In the genomic region with DNA sequence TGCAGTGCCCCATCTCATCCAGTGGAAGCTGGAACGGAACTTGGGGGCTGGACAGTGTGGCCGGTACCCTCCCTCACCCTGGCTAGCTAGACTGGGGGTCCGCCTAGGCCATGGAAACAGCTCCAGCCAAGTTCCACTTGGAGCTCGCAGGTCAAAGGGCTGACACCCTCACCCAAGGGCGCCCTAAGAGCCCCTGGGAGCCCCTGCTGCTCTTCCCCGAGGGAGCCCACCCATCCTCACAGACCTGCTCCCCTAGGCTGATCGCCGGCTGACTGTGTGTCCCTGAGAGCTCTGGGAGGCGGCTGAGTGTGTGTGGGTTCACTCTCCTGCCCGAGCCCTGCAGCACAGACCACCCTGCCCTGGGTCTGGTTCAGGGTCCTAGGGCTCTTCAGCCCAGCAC, we compare ENCODE assay signal across 19 cellular contexts.
DNase-seq lines count a peak whose midpoint lies in the region; ATAC-seq and TF ChIP-seq lines count a peak whose summit lies in the region.
"Had no signal": no experiment of that assay in that cellular context is flagged by ENCODE, and none has a peak within 500 bp of the region (broad histone marks: within the 10 kb centered on the region; RNA-seq: fewer than 3 reads in every experiment).

No MANE protein-coding gene starts in this region.

- H3K9me2 ChIP-seq in OCI-LY7 (ENCODE audit: insufficient read depth, low read length) = no peaks in the 10 kb centered on the region

- no peak overlapping the region for H2AFZ ChIP-seq in smooth muscle cell (ENCODE audit: low read depth)
- no peak overlapping the region for H2AFZ ChIP-seq in OCI-LY7 (ENCODE audit: low read length)

- no peaks in the 10 kb centered on the region for H3K27me3 ChIP-seq in left ventricle myocardium inferior (ENCODE audit: low read depth)
- no peaks in the 10 kb centered on the region for H3K27me3 ChIP-seq in lower lobe of right lung (ENCODE audit: low read depth)
- no peaks in the 10 kb centered on the region for H3K27me3 ChIP-seq in smooth muscle cell (ENCODE audit: low read depth)
- H3K27me3 ChIP-seq in aorta (ENCODE audit: control insufficient read depth in 1 of 2, insufficient read depth in 2 of 2, low read length in 1 of 2) = no peaks in the 10 kb centered on the region
- H3K27me3 ChIP-seq: brain microvascular endothelial cell had no signal

- peaks cover 19% of the 10 kb centered on the region for H3K9me3 ChIP-seq in left ventricle myocardium inferior (replicated peaks)
- peaks cover 10% of the 10 kb centered on the region for H3K9me3 ChIP-seq in lower lobe of right lung
- H3K9me3 ChIP-seq in smooth muscle cell (replicated peaks; ENCODE audit: low read depth) = peaks cover 5% of the 10 kb centered on the region
- H3K9me3 ChIP-seq in aorta (ENCODE audit: control insufficient read depth, low read length) = no peaks in the 10 kb centered on the region
- H3K9me3 ChIP-seq in OCI-LY7 (ENCODE audit: low read length) = no peaks in the 10 kb centered on the region

- H3K27ac ChIP-seq in left ventricle myocardium inferior (replicated peaks) = peak overlapping the region; percentile 96
- peak overlapping the region; percentile 41 for H3K27ac ChIP-seq in lower lobe of right lung
- H3K27ac ChIP-seq in smooth muscle cell (ENCODE audit: low read depth) = peak overlapping the region; percentile 49
- peak overlapping the region; percentile 85 to 99 for H3K27ac ChIP-seq in aorta (ENCODE audit: low read depth in 1 of 2, low read length in 2 of 2)
- no peak overlapping the region for H3K27ac ChIP-seq in OCI-LY7 (ENCODE audit: low read depth, low read length, poor library complexity, severe bottlenecking)
- H3K27ac ChIP-seq: brain microvascular endothelial cell had no signal

- ATAC-seq in lower lobe of right lung (no peak), aorta (ENCODE audit: low FRiP score) (no peak), HG03097 (IDR thresholded peaks at IDR 0.05; ENCODE audit: low FRiP score, unreplicated experiment) (no peak)
- ATAC-seq: activated T-helper 17 cell treated with anti-CD3 and anti-CD28 coated beads, Interleukin-2, amount 50 U/mL, for 72 hours; naive thymus-derived CD8-positive, alpha-beta T cell had no signal

- POLR2A ChIA-PET in OCI-LY7 (lab: Charles Lee) = no interaction called here

- H3K9ac ChIP-seq in smooth muscle cell (ENCODE audit: low read depth) = peak overlapping the region; percentile 17

- DNase-seq in left ventricle myocardium inferior = no peak
- DNase-seq in cardiac septum (ENCODE audit: low spot score) = no peak
- no peak for DNase-seq in lower lobe of right lung
- DNase-seq in smooth muscle cell (lab: John Stamatoyannopoulos, UW; ENCODE audit: unreplicated experiment) = no peak
- peak; percentile 46 to 71 for DNase-seq in aorta
- DNase-seq in MV-4-11 (lab: John Stamatoyannopoulos, UW) = no peak
- no peak for DNase-seq in OCI-LY7 (ENCODE audit: low spot score)
- DNase-seq: activated CD4-positive, alpha-beta T cell treated with anti-CD3 and anti-CD28 coated beads for 1 hour; brain microvascular endothelial cell; islet precursor cell; mesendoderm; MM.1S; naive thymus-derived CD8-positive, alpha-beta T cell; NCI-H1694; SHP77; small intestine; stimulated activated CD4-positive, alpha-beta T cell treated with anti-CD3 and anti-CD28 coated beads, Interleukin-4, amount 100 ng/mL, for 4 hours had no signal

- H3F3A ChIP-seq in smooth muscle cell (ENCODE audit: low read depth) = no peaks in the 10 kb centered on the region

- no peak overlapping the region for H3K4me3 ChIP-seq in left ventricle myocardium inferior
- H3K4me3 ChIP-seq in lower lobe of right lung = no peak overlapping the region
- no peak overlapping the region for H3K4me3 ChIP-seq in smooth muscle cell
- H3K4me3 ChIP-seq in aorta (ENCODE audit: low read length in 2 of 2) = no peak overlapping the region
- no peak overlapping the region for H3K4me3 ChIP-seq in OCI-LY7 (ENCODE audit: low read depth, low read length, poor library complexity, severe bottlenecking)

- H3K79me2 ChIP-seq in smooth muscle cell (ENCODE audit: low read depth) = no peaks in the 10 kb centered on the region
- H3K79me2 ChIP-seq in OCI-LY7 (ENCODE audit: insufficient read depth, low read depth, low read length) = no peaks in the 10 kb centered on the region

- no peak for TF ChIP-seq CTCF in left ventricle myocardium inferior (IDR thresholded peaks at IDR 0.05; ENCODE audit: borderline replicate concordance)
- no peak for TF ChIP-seq CTCF in lower lobe of right lung (IDR thresholded peaks at IDR 0.05)
- no peak for TF ChIP-seq CTCF in smooth muscle cell (IDR thresholded peaks at IDR 0.05; ENCODE audit: borderline replicate concordance, insufficient read depth, poor library complexity, severe bottlenecking)
- no peak for TF ChIP-seq CTCF in OCI-LY7 (conservative IDR thresholded peaks at IDR 0.05; ENCODE audit: low read length)

- 95% methylated on average over 10 of the region's 10 CpGs for WGBS in smooth muscle cell (ENCODE audit: low lambda C conversion rate)
- WGBS in aorta, 2 donors = 79 to 82% methylated on average over 10 of the region's 10 CpGs

- no peak overlapping the region for H3K4me2 ChIP-seq in smooth muscle cell
- no peak overlapping the region for H3K4me2 ChIP-seq in OCI-LY7 (ENCODE audit: low read length)

- CTCF ChIA-PET in OCI-LY7 (lab: Charles Lee; ENCODE audit: unreplicated experiment) = no interaction called here

- BruUV-seq in OCI-LY7 (replicated peaks; lab: Mats Ljungman, UMichigan) = no TSS peak

- intact Hi-C loops in left ventricle myocardium inferior (cut with micrococcal nuclease) (no loop called here), cardiac septum (cut with DNase I) (loop anchor here (1.0 to 2.0 kb wide), 4 partner anchors 7 to 112 kb away; no protein-coding TSS in a partner anchor), lower lobe of right lung (cut with DNase I) (no loop called here), aorta (cut with DNase I) (loop anchor here in 1 of 2 donors (1.0 kb wide), 2 partner anchors 19 to 25 kb away; no protein-coding TSS in a partner anchor), OCI-LY7 (cut with micrococcal nuclease; ENCODE audit: unreplicated experiment) (no loop called here)

- no peaks in the 10 kb centered on the region for H3K36me3 ChIP-seq in left ventricle myocardium inferior
- no peaks in the 10 kb centered on the region for H3K36me3 ChIP-seq in lower lobe of right lung
- no peaks in the 10 kb centered on the region for H3K36me3 ChIP-seq in smooth muscle cell (ENCODE audit: low read depth)
- H3K36me3 ChIP-seq in aorta (ENCODE audit: control insufficient read depth in 1 of 2, insufficient read depth in 2 of 2, low read length in 1 of 2) = no peaks in the 10 kb centered on the region
- no peaks in the 10 kb centered on the region for H3K36me3 ChIP-seq in OCI-LY7 (ENCODE audit: insufficient read depth, low read length)
- H3K36me3 ChIP-seq: brain microvascular endothelial cell had no signal

- H3K4me1 ChIP-seq in left ventricle myocardium inferior (peaks cover 41% of the 10 kb centered on the region), lower lobe of right lung (no peaks in the 10 kb centered on the region), smooth muscle cell (ENCODE audit: low read depth) (no peaks in the 10 kb centered on the region), aorta (ENCODE audit: control insufficient read depth in 1 of 2, insufficient read depth in 2 of 2, low read length in 2 of 2) (no peaks in the 10 kb centered on the region), OCI-LY7 (ENCODE audit: insufficient read depth, low read length, poor library complexity, severe bottlenecking) (no peaks in the 10 kb centered on the region)

- H4K20me1 ChIP-seq in smooth muscle cell (ENCODE audit: low read depth) (no peaks in the 10 kb centered on the region), OCI-LY7 (ENCODE audit: insufficient read depth, low read length) (no peaks in the 10 kb centered on the region)

Comparison
In these comparisons a context has a peak if more than half of its experiments do, and no peak if none do; other contexts are left out.
1. DNase-seq: peak in aorta (2 of 2); none in left ventricle myocardium inferior (single experiment), cardiac septum (single experiment), lower lobe of right lung (single experiment), smooth muscle cell (single experiment), MV-4-11 (single experiment) and OCI-LY7 (single experiment).